In genomic region chr13:80338781-80339577, GRCh38 we compare ENCODE assay signal across 1 cellular context.
TF ChIP-seq lines count a peak whose summit lies in the region.

No MANE protein-coding gene starts in this region.

TF ChIP-seq in H1, 55 proteins besides CTCF, POLR2A, EP300 and RAD21 (continued from another document):
- TF ChIP-seq ATF2 (IDR thresholded peaks at IDR 0.05; ENCODE audit: low read length) (no peak), KDM5A (IDR thresholded peaks at IDR 0.05; ENCODE audit: low read length) (no peak), POLR2AphosphoS5 (IDR thresholded peaks at IDR 0.05; ENCODE audit: low read depth, low read length) (no peak; the same call in 1 of the 2 replicates), BCL11A (IDR thresholded peaks at IDR 0.05; ENCODE audit: low read depth in 2 of 2, low read length in 2 of 2) (no peak), E2F6 (IDR thresholded peaks at IDR 0.05) (no peak), TAF7 (optimal IDR thresholded peaks at IDR 0.05; ENCODE audit: borderline replicate concordance, low read depth, low read length) (no peak), GABPA (IDR thresholded peaks at IDR 0.05; ENCODE audit: borderline replicate concordance, insufficient read depth, low read length) (no peak), FOSL1 (IDR thresholded peaks at IDR 0.05; ENCODE audit: insufficient read depth, low read depth, low read length) (no peak), USF2 (IDR thresholded peaks at IDR 0.05; ENCODE audit: low read length) (no peak), SIN3A (conservative IDR thresholded peaks at IDR 0.05 in 1 of 2, IDR thresholded peaks at IDR 0.05 in 1 of 2; ENCODE audit: low read depth in 1 of 2, low read length in 2 of 2) (0 out of 4 replicates have a peak, but pooled peaks of 1 of the 2 experiments have one; percentile 70), RFX5 (IDR thresholded peaks at IDR 0.05; ENCODE audit: borderline replicate concordance, low read depth, low read length) (no peak), HDAC6 (IDR thresholded peaks at IDR 0.05; ENCODE audit: low read depth, low read length) (no peak), TBP (IDR thresholded peaks at IDR 0.05; ENCODE audit: low read depth, low read length) (no peak; the same call in 1 of the 2 replicates), TAF1 (IDR thresholded peaks at IDR 0.05; ENCODE audit: low read depth, low read length) (peak; percentile 35; the same call in 1 of the 2 replicates), NANOG (IDR thresholded peaks at IDR 0.05; ENCODE audit: insufficient read depth, low read depth, low read length, poor library complexity, severe bottlenecking) (no peak), CHD7 (IDR thresholded peaks at IDR 0.05; ENCODE audit: insufficient replicate concordance, low read length) (no peak), CBX5 (IDR thresholded peaks at IDR 0.05; ENCODE audit: low read depth, low read length) (no peak), RBBP5 (IDR thresholded peaks at IDR 0.05; ENCODE audit: borderline replicate concordance, low read depth, low read length) (peak; percentile 61; the same call in 1 of the 2 replicates), RNF2 (IDR thresholded peaks at IDR 0.05; ENCODE audit: borderline replicate concordance, low read depth, low read length, missing control alignments, poor library complexity, severe bottlenecking) (no peak), TCF12 (IDR thresholded peaks at IDR 0.05; ENCODE audit: low read depth, low read length) (no peak), CBX8 (IDR thresholded peaks at IDR 0.05; ENCODE audit: borderline replicate concordance, low read depth, low read length) (no peak), SP4 (IDR thresholded peaks at IDR 0.05; ENCODE audit: low read length) (no peak), ATF3 (IDR thresholded peaks at IDR 0.05; ENCODE audit: insufficient read depth, low read depth, low read length) (no peak), TEAD4 (IDR thresholded peaks at IDR 0.05; ENCODE audit: low read depth, low read length) (no peak), ASH2L (IDR thresholded peaks at IDR 0.05; ENCODE audit: low read length) (peak; percentile 29), JUN (IDR thresholded peaks at IDR 0.05; ENCODE audit: low read depth, low read length) (no peak), SAP30 (IDR thresholded peaks at IDR 0.05; ENCODE audit: insufficient read depth, insufficient replicate concordance, low read length) (peak; percentile 18), EGR1 (IDR thresholded peaks at IDR 0.05; ENCODE audit: borderline replicate concordance, low read depth, low read length) (no peak)
